28 cellular contexts compared by ENCODE assay signal in genomic region chr2:225131898-225132297, GRCh38.
"Had no signal": no experiment of that assay in that cellular context is flagged by ENCODE, and none has a peak within 500 bp of the region (broad histone marks: within the 10 kb centered on the region; RNA-seq: fewer than 3 reads in every experiment).

No MANE protein-coding gene starts in this region.

- ATAC-seq: stimulated activated effector memory CD8-positive, alpha-beta T cell treated with anti-CD3 and anti-CD28 coated beads, Interleukin-12 subunit alpha, Interleukin-12 subunit beta, amount 100 ng/mL, for 72 hours; stimulated activated memory B cell treated with anti-CD40 and anti-IgM and Interleukin-4, amounts not matched to agents 10 μg/mL and 1 μg/mL and 100 μg/mL, for 72 hours; stimulated activated naive B cell treated with anti-CD40 and anti-IgM and Interleukin-4, amounts not matched to agents 10 μg/mL and 1 μg/mL and 100 μg/mL, for 72 hours; stimulated activated naive CD8-positive, alpha-beta T cell treated with anti-CD3 and anti-CD28 coated beads, Interleukin-15, amount 100 ng/mL, for 72 hours; stimulated activated naive CD8-positive, alpha-beta T cell treated with anti-CD3 and anti-CD28 coated beads, Interleukin-15, Interleukin-2, amounts not matched to agents 100 U/mL and 50 U/mL, for 24 hours; upper lobe of right lung had no signal

- H3K36me3 Mint-ChIP-seq: stimulated activated effector memory CD8-positive, alpha-beta T cell treated with anti-CD3 and anti-CD28 coated beads, Interleukin-12 subunit alpha, Interleukin-12 subunit beta, amount 100 ng/mL, for 72 hours; stimulated activated memory B cell treated with anti-CD40 and anti-IgM and Interleukin-4, amounts not matched to agents 10 μg/mL and 1 μg/mL and 100 μg/mL, for 72 hours; stimulated activated naive B cell treated with anti-CD40 and anti-IgM and Interleukin-4, amounts not matched to agents 10 μg/mL and 1 μg/mL and 100 μg/mL, for 72 hours; type B pancreatic cell had no signal

- H3K27ac ChIP-seq: stomach, suprapubic skin, testis, thoracic aorta, thyroid gland, tibial artery, tibial nerve, transverse colon, upper lobe of left lung, upper lobe of right lung, uterus, vagina had no signal

- H3K4me3 ChIP-seq: stomach, suprapubic skin, testis, thoracic aorta, thyroid gland, tibial artery, tibial nerve, transverse colon, upper lobe of left lung, upper lobe of right lung, uterus, vagina had no signal

- H3K27me3 ChIP-seq: stomach, suprapubic skin, testis, thyroid gland, tibial artery, tibial nerve, transverse colon, upper lobe of left lung, upper lobe of right lung, uterus, vagina had no signal

- H3K4me3 Mint-ChIP-seq: stimulated activated effector memory CD8-positive, alpha-beta T cell treated with anti-CD3 and anti-CD28 coated beads, Interleukin-12 subunit alpha, Interleukin-12 subunit beta, amount 100 ng/mL, for 72 hours; stimulated activated memory B cell treated with anti-CD40 and anti-IgM and Interleukin-4, amounts not matched to agents 10 μg/mL and 1 μg/mL and 100 μg/mL, for 72 hours; stimulated activated naive B cell treated with anti-CD40 and anti-IgM and Interleukin-4, amounts not matched to agents 10 μg/mL and 1 μg/mL and 100 μg/mL, for 72 hours; stimulated activated naive CD8-positive, alpha-beta T cell treated with anti-CD3 and anti-CD28 coated beads, Interleukin-15, amount 100 ng/mL, for 72 hours; stimulated activated naive CD8-positive, alpha-beta T cell treated with anti-CD3 and anti-CD28 coated beads, Interleukin-15, Interleukin-2, amounts not matched to agents 100 ng/mL and 50 ng/mL, for 24 hours; type B pancreatic cell had no signal

- H3K9me3 ChIP-seq: stomach, suprapubic skin, testis, thoracic aorta, thyroid gland, tibial artery, transverse colon, upper lobe of left lung, upper lobe of right lung, uterus, vagina had no signal

- H3K27me3 Mint-ChIP-seq: stimulated activated naive CD8-positive, alpha-beta T cell treated with anti-CD3 and anti-CD28 coated beads, Interleukin-15, amount 100 ng/mL, for 72 hours; type B pancreatic cell had no signal

- H3K4me1 ChIP-seq: stomach, suprapubic skin, testis, thyroid gland, tibial artery, tibial nerve, upper lobe of left lung, upper lobe of right lung, uterus, vagina had no signal

- DNase-seq: stimulated activated CD4-positive, alpha-beta T cell treated with anti-CD3 and anti-CD28 coated beads, Interleukin-2, amount 100 ng/mL, for 48 hours; stimulated activated CD4-positive, alpha-beta T cell treated with anti-CD3 and anti-CD28 coated beads, Interleukin-4, amount 100 ng/mL, for 1 hour; stimulated activated CD4-positive, alpha-beta T cell treated with anti-CD3 and anti-CD28 coated beads, Interleukin-4, amount 100 ng/mL, for 24 hours; stimulated activated CD4-positive, alpha-beta T cell treated with anti-CD3 and anti-CD28 coated beads, Interleukin-4, amount 100 ng/mL, for 4 hours; stimulated activated CD8-positive, alpha-beta memory T cell treated with anti-CD3 and anti-CD28 coated beads, Interleukin-4, amount 100 ng/mL, for 48 hours; stimulated activated naive B cell treated with anti-CD40 and anti-IgM and Interleukin-4, amounts not matched to agents 10 μg/mL and 1 μg/mL and 100 μg/mL, for 72 hours; stimulated activated naive CD4-positive, alpha-beta T cell; stimulated activated naive CD4-positive, alpha-beta T cell treated with Interleukin-2 at 50 U/mL for 16 hours; stimulated activated naive CD8-positive, alpha-beta T cell treated with anti-CD3 and anti-CD28 coated beads, Interleukin-15, amount 100 ng/mL, for 72 hours; stimulated activated naive CD8-positive, alpha-beta T cell treated with anti-CD3 and anti-CD28 coated beads, Interleukin-15, Interleukin-2, amounts not matched to agents 100 U/mL and 50 U/mL, for 24 hours; stomach; substantia nigra; testis; thyroid gland; tibial artery; transverse colon; trophoblast cell; upper lobe of left lung; upper lobe of right lung; uterus had no signal

- H3K36me3 ChIP-seq: stomach, suprapubic skin, thoracic aorta, thyroid gland, tibial artery, tibial nerve, transverse colon, upper lobe of left lung, upper lobe of right lung, uterus, vagina had no signal

- H3K9me3 Mint-ChIP-seq: stimulated activated effector memory CD8-positive, alpha-beta T cell treated with anti-CD3 and anti-CD28 coated beads, Interleukin-12 subunit alpha, Interleukin-12 subunit beta, amount 100 ng/mL, for 72 hours; stimulated activated memory B cell treated with anti-CD40 and anti-IgM and Interleukin-4, amounts not matched to agents 10 μg/mL and 1 μg/mL and 100 μg/mL, for 72 hours; type B pancreatic cell had no signal

- H3K27ac Mint-ChIP-seq: stimulated activated effector memory CD8-positive, alpha-beta T cell treated with anti-CD3 and anti-CD28 coated beads, Interleukin-12 subunit alpha, Interleukin-12 subunit beta, amount 100 ng/mL, for 72 hours; stimulated activated memory B cell treated with anti-CD40 and anti-IgM and Interleukin-4, amounts not matched to agents 10 μg/mL and 1 μg/mL and 100 μg/mL, for 72 hours; stimulated activated naive B cell treated with anti-CD40 and anti-IgM and Interleukin-4, amounts not matched to agents 10 μg/mL and 1 μg/mL and 100 μg/mL, for 72 hours; stimulated activated naive CD8-positive, alpha-beta T cell treated with anti-CD3 and anti-CD28 coated beads, Interleukin-15, amount 100 ng/mL, for 72 hours; stimulated activated naive CD8-positive, alpha-beta T cell treated with anti-CD3 and anti-CD28 coated beads, Interleukin-15, Interleukin-2, amounts not matched to agents 100 ng/mL and 50 ng/mL, for 24 hours; type B pancreatic cell had no signal

- H3K4me1 Mint-ChIP-seq: stimulated activated effector memory CD8-positive, alpha-beta T cell treated with anti-CD3 and anti-CD28 coated beads, Interleukin-12 subunit alpha, Interleukin-12 subunit beta, amount 100 ng/mL, for 72 hours; stimulated activated memory B cell treated with anti-CD40 and anti-IgM and Interleukin-4, amounts not matched to agents 10 μg/mL and 1 μg/mL and 100 μg/mL, for 72 hours; stimulated activated naive B cell treated with anti-CD40 and anti-IgM and Interleukin-4, amounts not matched to agents 10 μg/mL and 1 μg/mL and 100 μg/mL, for 72 hours; stimulated activated naive CD8-positive, alpha-beta T cell treated with anti-CD3 and anti-CD28 coated beads, Interleukin-15, amount 100 ng/mL, for 72 hours had no signal
